16 cellular contexts compared by ENCODE assay signal in genomic region chr6:151059612-151060095, GRCh38.
DNase-seq lines count a peak whose midpoint lies in the region; ATAC-seq and TF ChIP-seq lines count a peak whose summit lies in the region.
"Had no signal": no experiment of that assay in that cellular context is flagged by ENCODE, and none has a peak within 500 bp of the region (broad histone marks: within the 10 kb centered on the region; RNA-seq: fewer than 3 reads in every experiment).

No MANE protein-coding gene starts in this region.

- intact Hi-C loops in naive thymus-derived CD4-positive, alpha-beta T cell (cut with micrococcal nuclease): loop anchor here in 1 of 2 donors (5.0 kb wide), 1 partner anchor 92 kb away; no protein-coding TSS in a partner anchor

- peaks cover 0 to 4% (median 2%) of the 10 kb centered on the region in 5 donors for H3K36me3 Mint-ChIP-seq in naive thymus-derived CD4-positive, alpha-beta T cell

- H3K27ac Mint-ChIP-seq in naive thymus-derived CD4-positive, alpha-beta T cell: peak overlapping the region in 1 of 9 donors; percentile 59

- POLR2A ChIA-PET in naive thymus-derived CD4-positive, alpha-beta T cell (lab: Charles Lee): no interaction called here

- ATAC-seq in naive thymus-derived CD4-positive, alpha-beta T cell: peak; percentile 81
- ATAC-seq in GM18520 (IDR thresholded peaks at IDR 0.05; ENCODE audit: unreplicated experiment): no peak
- ATAC-seq: body of pancreas had no signal

- peak; percentile 23 for DNase-seq in AG10803 (ENCODE audit: low read depth)
- peak; percentile 29 for DNase-seq in NCI-H226
- no peak for DNase-seq in epithelial cell of prostate (ENCODE audit: low read depth, low spot score)
- DNase-seq in naive thymus-derived CD4-positive, alpha-beta T cell: no peak
- no peak for DNase-seq in HuH-7 (ENCODE audit: low spot score)
- no peak for DNase-seq in stimulated activated CD4-positive, alpha-beta T cell treated with anti-CD3 and anti-CD28 coated beads, Interleukin-1b, Interleukin-23, amount 100 ng/mL, for 48 hours
- no peak for DNase-seq in activated CD4-positive, CD25-positive, alpha-beta regulatory T cell (lab: John Stamatoyannopoulos, UW)
- DNase-seq: activated T-cell treated with anti-CD3 and anti-CD28 coated beads, Interleukin-2, amount 50 U/mL, for 48 hours; body of pancreas; esophagus squamous epithelium; GOT3; NCI-H2029 treated with DMSO at 0.1 percent for 48 hours; OCI-M1; pancreas; stimulated activated CD4-positive, alpha-beta T cell treated with anti-CD3 and anti-CD28 coated beads, Interleukin-4, amount 100 ng/mL, for 24 hours had no signal

- no peak overlapping the region for H3K4me3 Mint-ChIP-seq in naive thymus-derived CD4-positive, alpha-beta T cell

- no peaks in the 10 kb centered on the region for H3K27me3 ChIP-seq in naive thymus-derived CD4-positive, alpha-beta T cell (ENCODE audit: control insufficient read depth in 2 of 2, insufficient read depth in 2 of 2, low read length in 2 of 2)
- H3K27me3 ChIP-seq: body of pancreas, esophagus squamous epithelium, pancreas had no signal

- H3K27me3 Mint-ChIP-seq in naive thymus-derived CD4-positive, alpha-beta T cell: no peaks in the 10 kb centered on the region

- H3K9me3 Mint-ChIP-seq in naive thymus-derived CD4-positive, alpha-beta T cell: no peaks in the 10 kb centered on the region

- H3K36me3 ChIP-seq in naive thymus-derived CD4-positive, alpha-beta T cell (ENCODE audit: control insufficient read depth in 2 of 3, insufficient read depth in 3 of 3, low read length in 3 of 3): no peaks in the 10 kb centered on the region
- H3K36me3 ChIP-seq: esophagus squamous epithelium, pancreas had no signal

- H3K4me3 ChIP-seq in AG10803 (ENCODE audit: low read length): no peak overlapping the region
- H3K4me3 ChIP-seq in naive thymus-derived CD4-positive, alpha-beta T cell (ENCODE audit: low read length): no peak overlapping the region
- H3K4me3 ChIP-seq: body of pancreas, esophagus squamous epithelium, pancreas had no signal

- no peak for TF ChIP-seq CTCF in AG10803 (conservative IDR thresholded peaks at IDR 0.05; ENCODE audit: low read length)

- H3K4me1 Mint-ChIP-seq in naive thymus-derived CD4-positive, alpha-beta T cell: no peaks in the 10 kb centered on the region

- H3K4me1 ChIP-seq in naive thymus-derived CD4-positive, alpha-beta T cell (ENCODE audit: control insufficient read depth in 2 of 2, insufficient read depth in 2 of 2, low read length in 2 of 2): no peaks in the 10 kb centered on the region

- H3K9me3 ChIP-seq in naive thymus-derived CD4-positive, alpha-beta T cell (ENCODE audit: control insufficient read depth in 2 of 3, low read length in 3 of 3): no peaks in the 10 kb centered on the region
- H3K9me3 ChIP-seq: body of pancreas, esophagus squamous epithelium, pancreas had no signal

- CTCF ChIA-PET in naive thymus-derived CD4-positive, alpha-beta T cell (lab: Charles Lee): no interaction called here

- peak overlapping the region; percentile 89 for H3K27ac ChIP-seq in epithelial cell of prostate
- no peak overlapping the region for H3K27ac ChIP-seq in naive thymus-derived CD4-positive, alpha-beta T cell (ENCODE audit: low read depth, low read length)
- H3K27ac ChIP-seq: body of pancreas, pancreas had no signal

Comparison
In these comparisons a context has a peak if more than half of its experiments do, and no peak if none do; other contexts are left out.
1. DNase-seq: peak in AG10803 (single experiment) and NCI-H226 (single experiment); none in epithelial cell of prostate (single experiment), naive thymus-derived CD4-positive, alpha-beta T cell (0 of 9), HuH-7 (single experiment), stimulated activated CD4-positive, alpha-beta T cell treated with anti-CD3 and anti-CD28 coated beads, Interleukin-1b, Interleukin-23, amount 100 ng/mL, for 48 hours (single experiment) and activated CD4-positive, CD25-positive, alpha-beta regulatory T cell (0 of 4).